Comparison of ENCODE assay signal across 1 cellular context in the genomic region with DNA sequence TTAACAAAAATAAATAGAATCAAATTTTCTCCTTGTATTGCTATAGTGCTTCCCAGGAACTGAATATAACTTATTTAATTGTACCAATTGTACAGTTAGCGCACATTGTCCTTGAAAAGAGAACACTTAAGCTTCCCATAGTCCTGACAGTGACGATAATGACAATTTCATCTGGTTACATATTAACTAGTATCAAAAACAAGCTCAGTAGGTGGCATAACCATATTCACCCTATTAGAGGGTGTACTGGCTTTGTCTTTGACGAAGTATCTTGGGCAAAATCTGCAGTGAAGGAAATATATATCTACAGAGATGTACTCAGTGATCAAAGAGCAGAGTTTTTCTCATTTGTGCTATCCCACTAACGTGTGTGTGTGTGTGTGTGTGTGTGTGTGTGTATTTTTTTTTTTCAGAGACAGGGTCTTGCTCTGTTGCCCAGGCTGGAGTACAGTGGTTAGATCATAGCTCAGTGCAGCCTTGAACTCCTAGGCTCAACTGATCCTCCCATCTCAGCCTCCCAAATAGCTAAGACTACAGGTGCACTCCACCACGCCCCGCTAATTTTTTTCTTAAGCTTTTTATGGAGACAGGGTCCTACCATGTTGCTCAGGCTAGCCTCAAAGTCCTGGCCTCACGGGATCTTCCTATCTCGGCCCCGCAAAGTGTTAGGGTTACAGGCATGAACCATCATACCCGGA.
A peak's percentile ranks its signal among the peaks of the same experiment; 100 is the strongest.
TF ChIP-seq lines count a peak whose summit lies in the region.

No MANE protein-coding gene starts in this region.

TF ChIP-seq in liver, 16 proteins besides CTCF, POLR2A, EP300 and RAD21:
- TF ChIP-seq ZBTB33 (IDR thresholded peaks at IDR 0.05) (peak; percentile 40), YY1 (IDR thresholded peaks at IDR 0.05) (peak; percentile 51), JUND (IDR thresholded peaks at IDR 0.05) (no peak), NR2F2 (IDR thresholded peaks at IDR 0.05) (no peak), TAF1 (conservative IDR thresholded peaks at IDR 0.05) (peak; percentile 68), GABPA (IDR thresholded peaks at IDR 0.05 in 1 of 2, conservative IDR thresholded peaks at IDR 0.05 in 1 of 2) (no peak), SP1 (IDR thresholded peaks at IDR 0.05) (peak; percentile 78), HNF4A (conservative IDR thresholded peaks at IDR 0.05) (peak; percentile 8 to 53), REST (IDR thresholded peaks at IDR 0.05) (peak; percentile 67), RXRA (IDR thresholded peaks at IDR 0.05) (peak in 1 of 2 donors; percentile 74), FOXA2 (IDR thresholded peaks at IDR 0.05) (peak; percentile 31), FOXA1 (IDR thresholded peaks at IDR 0.05) (no peak)
- TF ChIP-seq, protein P1, sequence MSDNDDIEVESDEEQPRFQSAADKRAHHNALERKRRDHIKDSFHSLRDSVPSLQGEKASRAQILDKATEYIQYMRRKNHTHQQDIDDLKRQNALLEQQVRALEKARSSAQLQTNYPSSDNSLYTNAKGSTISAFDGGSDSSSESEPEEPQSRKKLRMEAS (IDR thresholded peaks at IDR 0.05), result peak; percentile 49
